In the genomic region with DNA sequence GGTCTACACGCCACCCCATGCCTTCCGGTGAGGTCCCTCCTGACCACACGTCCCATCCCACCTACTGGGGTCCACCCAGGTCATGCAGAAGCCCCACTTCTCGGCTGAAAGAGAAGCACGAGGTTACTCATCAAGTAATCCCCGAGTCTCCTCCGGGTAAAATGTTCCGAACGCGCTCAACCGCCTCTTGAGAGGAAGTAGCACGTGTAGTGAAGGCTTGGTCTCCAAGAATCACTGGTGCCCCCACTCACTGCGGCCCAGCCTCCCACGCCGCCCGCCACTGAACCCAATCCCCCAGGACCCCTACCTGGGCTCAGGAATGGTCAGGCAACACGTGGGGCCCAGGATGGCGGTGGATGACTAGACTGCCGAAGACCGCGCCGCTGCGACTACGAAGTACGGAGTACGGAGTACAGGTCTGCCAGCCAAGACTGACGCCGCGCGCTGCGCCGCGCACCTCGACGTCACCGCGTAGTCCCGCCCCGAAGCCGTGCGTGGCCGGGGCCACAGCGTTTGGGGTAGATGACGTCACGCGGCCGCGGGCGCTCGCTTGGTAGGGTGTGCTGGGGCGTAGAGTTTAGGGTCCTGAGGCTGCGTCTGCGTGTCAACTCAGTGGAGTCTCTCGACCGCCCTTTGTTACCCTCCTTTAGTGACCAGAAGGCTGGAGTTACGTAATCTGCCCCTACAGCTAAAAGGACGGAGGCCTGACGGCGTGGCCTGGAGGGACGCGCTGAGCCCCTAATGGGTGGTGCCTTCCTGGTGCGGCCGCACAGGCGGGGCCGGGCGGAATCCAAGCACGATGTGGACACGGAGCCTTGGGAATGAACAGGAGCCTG, we compare ENCODE assay signal across 8 cellular contexts. TPM values are rescaled to one million over a fixed set of nuclear protein-coding genes. Genes with fewer than 3 reads are reported as not detected.
DNase-seq lines count a peak whose midpoint lies in the region; ATAC-seq and TF ChIP-seq lines count a peak whose summit lies in the region.

No MANE protein-coding gene starts in this region.

- intact Hi-C loops in ascending aorta (cut with DNase I) = loop anchor here (1.0 to 5.0 kb wide), 8 partner anchors 13 to 404 kb away; a partner anchor contains a TSS
- intact Hi-C loops in aorta (cut with DNase I) = loop anchor here (1.0 to 10.0 kb wide), 4 partner anchors 13 to 142 kb away; a partner anchor contains a TSS

- no peaks in the 10 kb centered on the region for H3K27me3 ChIP-seq in ascending aorta
- H3K27me3 ChIP-seq in rectal smooth muscle tissue (ENCODE audit: control insufficient read depth, insufficient read depth, low read length) = no peaks in the 10 kb centered on the region
- H3K27me3 ChIP-seq in aorta (ENCODE audit: control insufficient read depth in 1 of 2, insufficient read depth in 2 of 2, low read length in 1 of 2) = no peaks in the 10 kb centered on the region

- WGBS in aorta, 2 donors = 0 to 1% methylated on average over 68 of the region's 68 CpGs

- peak; percentile 93 for ATAC-seq in HG02852 (IDR thresholded peaks at IDR 0.05; ENCODE audit: unreplicated experiment)
- ATAC-seq in aorta (ENCODE audit: low FRiP score) = peak; percentile 99

- peak; percentile 86 for DNase-seq in GM13977 (ENCODE audit: low spot score)
- peak; percentile 62 for DNase-seq in NCI-H1436 treated with DMSO at 0.1 percent for 48 hours (lab: John Stamatoyannopoulos, UW)
- DNase-seq in T-helper 2 cell = peak; percentile 85 to 97 (median 92)
- DNase-seq in ascending aorta (ENCODE audit: low spot score in 2 of 2) = peak; percentile 58 to 96
- DNase-seq in hepatic stellate cell (ENCODE audit: low spot score) = peak; percentile 87
- peak; percentile 97 to 99 for DNase-seq in aorta

- H3K9me3 ChIP-seq in ascending aorta (no peaks in the 10 kb centered on the region), aorta (ENCODE audit: control insufficient read depth, low read length) (no peaks in the 10 kb centered on the region)

- H3K9ac ChIP-seq in rectal smooth muscle tissue (ENCODE audit: low read length) = peak overlapping the region; percentile 53

- H3K36me3 ChIP-seq in ascending aorta = peaks cover 24 to 37% of the 10 kb centered on the region in 2 donors
- H3K36me3 ChIP-seq in rectal smooth muscle tissue (ENCODE audit: control insufficient read depth, insufficient read depth, low read length) = peaks cover 10% of the 10 kb centered on the region
- peaks cover 4 to 7% of the 10 kb centered on the region in 2 donors for H3K36me3 ChIP-seq in aorta (ENCODE audit: control insufficient read depth in 1 of 2, insufficient read depth in 2 of 2, low read length in 1 of 2)

- no peak for TF ChIP-seq CTCF in GM13977 (IDR thresholded peaks at IDR 0.05; ENCODE audit: extremely low read depth, insufficient read depth, missing control alignments)
- TF ChIP-seq CTCF in ascending aorta (IDR thresholded peaks at IDR 0.05) = no peak

- H3K27ac ChIP-seq in ascending aorta = peak overlapping the region; percentile 89 to 90
- H3K27ac ChIP-seq in rectal smooth muscle tissue (ENCODE audit: low read depth, low read length) = peak overlapping the region; percentile 91
- peak overlapping the region; percentile 38 to 92 for H3K27ac ChIP-seq in aorta (ENCODE audit: low read depth in 1 of 2, low read length in 2 of 2)

- H3K4me1 ChIP-seq in ascending aorta (peaks cover 6 to 12% of the 10 kb centered on the region in 2 donors), rectal smooth muscle tissue (ENCODE audit: control insufficient read depth, insufficient read depth, low read length) (peaks cover 5% of the 10 kb centered on the region), aorta (ENCODE audit: control insufficient read depth in 1 of 2, insufficient read depth in 2 of 2, low read length in 2 of 2) (peaks cover 0 to 1% of the 10 kb centered on the region in 2 donors)

- in situ Hi-C loops in GM13977 (cut with MboI; ENCODE audit: low pct_unique_long_range_greater_than_20kb, low sequenced_read_pairs, unreplicated experiment) = no loop called here

- H3K4me3 ChIP-seq in ascending aorta (peak overlapping the region; percentile 68), rectal smooth muscle tissue (ENCODE audit: low read length) (peak overlapping the region; percentile 79), aorta (ENCODE audit: low read length in 2 of 2) (peak overlapping the region in 1 of 2 donors; percentile 24)

RNA-seq across cellular contexts. Expression of a gene that starts 7.6 kb away (rescaled TPM):
- total RNA-seq in ascending aorta = 5.9 TPM
- total RNA-seq in aorta = 10 to 100 TPM in 1 of 2 donors, 1 to 10 TPM in 1; 7.2 to 21.3 TPM
- 1 to 10 TPM; 1.4 to 3.5 TPM for polyA plus RNA-seq in aorta

RNA-seq across cellular contexts. Expression of a gene that starts 13.6 kb away (rescaled TPM):
- total RNA-seq in ascending aorta (61.5 TPM), aorta (10 to 100 TPM; 38.6 to 49.1 TPM)
- 10 to 100 TPM; 32.7 to 41.5 TPM for polyA plus RNA-seq in aorta
